13 cellular contexts compared by ENCODE assay signal in genomic region chr15:85445361-85445760, GRCh38.
DNase-seq lines count a peak whose midpoint lies in the region; TF ChIP-seq lines count a peak whose summit lies in the region.
"Had no signal": no experiment of that assay in that cellular context is flagged by ENCODE, and none has a peak within 500 bp of the region (broad histone marks: within the 10 kb centered on the region; RNA-seq: fewer than 3 reads in every experiment).

No MANE protein-coding gene starts in this region.

- H3K36me3 Mint-ChIP-seq in neural progenitor cell = peaks cover 24% of the 10 kb centered on the region

- no peak overlapping the region for H3K4me3 Mint-ChIP-seq in neural progenitor cell

- POLR2A ChIA-PET in HEK293 (lab: Yijun Ruan, JAX) = no interaction called here

- H3K36me3 ChIP-seq in BLaER1 (no peaks in the 10 kb centered on the region; the same call in 1 of the 2 replicates), HEK293 (ENCODE audit: control insufficient read depth in 2 of 2, insufficient read depth in 1 of 2, low read length in 2 of 2) (no peaks in the 10 kb centered on the region), ectodermal cell (ENCODE audit: control insufficient read depth, insufficient read depth, low read length) (no peaks in the 10 kb centered on the region), neural progenitor cell (no peaks in the 10 kb centered on the region)

- no peak overlapping the region for H3K27ac ChIP-seq in BLaER1
- H3K27ac ChIP-seq in HEK293 (ENCODE audit: extremely low read depth, low read depth, low read length) = no peak overlapping the region
- H3K27ac ChIP-seq in ectodermal cell (ENCODE audit: insufficient read depth, low read depth, low read length, poor library complexity, severe bottlenecking) = peak overlapping the region; percentile 90
- H3K27ac ChIP-seq in neural progenitor cell = peak overlapping the region; percentile 95

- H3K79me2 ChIP-seq in neural progenitor cell (ENCODE audit: low read depth) = peaks cover 100% of the 10 kb centered on the region

- no peaks in the 10 kb centered on the region for H3K27me3 ChIP-seq in BLaER1
- no peaks in the 10 kb centered on the region for H3K27me3 ChIP-seq in ectodermal cell (ENCODE audit: control insufficient read depth, insufficient read depth, low read length, poor library complexity, severe bottlenecking)
- no peaks in the 10 kb centered on the region for H3K27me3 ChIP-seq in neural progenitor cell

- H3K9ac ChIP-seq in BLaER1 (no peak overlapping the region), neural progenitor cell (no peak overlapping the region)

- H3K4me2 ChIP-seq in BLaER1 (peak overlapping the region; percentile 16), neural progenitor cell (peak overlapping the region; percentile 70)

- no peak overlapping the region for H2AFZ ChIP-seq in neural progenitor cell (replicated peaks)

- H3K9me3 ChIP-seq in BLaER1 (peaks cover 45% of the 10 kb centered on the region), HEK293 (ENCODE audit: control insufficient read depth, insufficient read depth, low read depth, low read length) (no peaks in the 10 kb centered on the region), ectodermal cell (ENCODE audit: control insufficient read depth, low read length) (peaks cover 3% of the 10 kb centered on the region), neural progenitor cell (ENCODE audit: low read depth) (peaks cover 10% of the 10 kb centered on the region)

- H3K27me3 Mint-ChIP-seq in neural progenitor cell (ENCODE audit: insufficient read depth, low read depth) = no peaks in the 10 kb centered on the region

- peaks cover 38% of the 10 kb centered on the region for H3F3A ChIP-seq in neural progenitor cell (ENCODE audit: low read depth)

- H3K27ac Mint-ChIP-seq in neural progenitor cell = peak overlapping the region; percentile 98

- no peak overlapping the region for H3K4me3 ChIP-seq in BLaER1
- no peak overlapping the region for H3K4me3 ChIP-seq in HEK293 (ENCODE audit: low read depth, low read length)
- H3K4me3 ChIP-seq in ectodermal cell (ENCODE audit: insufficient read depth, low read depth, low read length) = no peak overlapping the region
- peak overlapping the region; percentile 20 for H3K4me3 ChIP-seq in neural progenitor cell
- H3K4me3 ChIP-seq: GM12878 had no signal

- CTCF ChIA-PET in HEK293 (lab: Yijun Ruan, JAX) = interaction anchor here (0.7 to 1.6 kb wide), 2 partner anchors 114 to 678 kb away, joined by 3 to 4 read pairs; no protein-coding TSS in a partner anchor

- peaks cover 35% of the 10 kb centered on the region for H3K9me3 Mint-ChIP-seq in neural progenitor cell

- H4K20me1 ChIP-seq in BLaER1 = peaks cover 30% of the 10 kb centered on the region; the same call in 1 of the 2 replicates
- H4K20me1 ChIP-seq in neural progenitor cell (ENCODE audit: low read depth) = peaks cover 29% of the 10 kb centered on the region

- WGBS in ectodermal cell, 2 experiments = no CpG with 5 or more reads among the region's 1 CpG

- no peak for DNase-seq in neural progenitor cell (ENCODE audit: low spot score)
- DNase-seq in NCI-H1417 (lab: John Stamatoyannopoulos, UW) = no peak
- DNase-seq in activated naive CD4-positive, alpha-beta T cell (lab: John Stamatoyannopoulos, UW) = no peak
- no peak for DNase-seq in HuH-7 (ENCODE audit: low spot score)
- no peak for DNase-seq in amniotic stem cell (lab: John Stamatoyannopoulos, UW)
- DNase-seq: HCEC 1CT, NCI-H1436 treated with DMSO at 0.1 percent for 48 hours, NCI-H2081, NCI-H524 treated with DMSO at 0.1 percent for 48 hours had no signal

- H3K4me1 ChIP-seq in BLaER1 = peaks cover 31% of the 10 kb centered on the region
- peaks cover 43% of the 10 kb centered on the region for H3K4me1 ChIP-seq in HEK293 (ENCODE audit: control insufficient read depth, insufficient read depth, low read length)
- H3K4me1 ChIP-seq in ectodermal cell (ENCODE audit: control insufficient read depth, insufficient read depth, low read length) = peaks cover 27% of the 10 kb centered on the region
- peaks cover 40% of the 10 kb centered on the region for H3K4me1 ChIP-seq in neural progenitor cell

- TF ChIP-seq CTCF in HEK293 (tag by site-specific recombination; IDR thresholded peaks at IDR 0.05) (no peak), neural progenitor cell (IDR thresholded peaks at IDR 0.05) (no peak)

- H3K4me1 Mint-ChIP-seq in neural progenitor cell = peaks cover 41% of the 10 kb centered on the region

TF ChIP-seq in HEK293, 187 proteins besides CTCF, POLR2A, EP300 and RAD21:
- peak; percentile 76 for TF ChIP-seq PRDM6 (tag by site-specific recombination; IDR thresholded peaks at IDR 0.05)
- TF ChIP-seq ZNF792 (tag by site-specific recombination; IDR thresholded peaks at IDR 0.05) = no peak

Comparison
In these comparisons a context has a peak if more than half of its experiments do, and no peak if none do; other contexts are left out.
1. H3K27ac ChIP-seq: peak in ectodermal cell (single experiment) and neural progenitor cell (single experiment); none in BLaER1 (single experiment) and HEK293 (single experiment).